14 cellular contexts compared by ENCODE assay signal in genomic region chr2:164898475-164898874, GRCh38. TPM values are rescaled to one million over a fixed set of nuclear protein-coding genes. Genes with fewer than 3 reads are reported as not detected.
DNase-seq lines count a peak whose midpoint lies in the region; ATAC-seq, FAIRE-seq and TF ChIP-seq lines count a peak whose summit lies in the region.
"Had no signal": no experiment of that assay in that cellular context is flagged by ENCODE, and none has a peak within 500 bp of the region (broad histone marks: within the 10 kb centered on the region; RNA-seq: fewer than 3 reads in every experiment).

No MANE protein-coding gene starts in this region.

- dilution Hi-C loops in mammary epithelial cell (cut with HindIII; ENCODE audit: low sequenced_read_pairs): no loop called here

- H3K27me3 ChIP-seq in A673 (replicated peaks; ENCODE audit: insufficient read depth, low read depth, low read length, poor library complexity): no peaks in the 10 kb centered on the region
- H3K27me3 ChIP-seq in bronchial epithelial cell (ENCODE audit: control insufficient read depth, insufficient read depth, low read length): no peaks in the 10 kb centered on the region
- no peaks in the 10 kb centered on the region for H3K27me3 ChIP-seq in left lung
- H3K27me3 ChIP-seq in ascending aorta: no peaks in the 10 kb centered on the region
- H3K27me3 ChIP-seq in spleen (replicated peaks in 1 of 7): no peaks in the 10 kb centered on the region
- H3K27me3 ChIP-seq in mammary epithelial cell (ENCODE audit: insufficient read depth, low read length): no peaks in the 10 kb centered on the region
- H3K27me3 ChIP-seq: SJSA1 had no signal

- no peak overlapping the region for H3K4me2 ChIP-seq in mammary epithelial cell (ENCODE audit: insufficient read depth, low read depth, low read length)

- DNase-seq in A673 (ENCODE audit: low spot score) (peak; percentile 79), HT1080 (ENCODE audit: low read depth) (peak; percentile 59), bronchial epithelial cell (ENCODE audit: low read depth) (peak; percentile 73), left lung (no peak), ascending aorta (ENCODE audit: low spot score in 2 of 2) (no peak), spleen (no peak), mammary epithelial cell (no peak)
- no peak for DNase-seq in activated naive CD4-positive, alpha-beta T cell treated with anti-CD3 and anti-CD28 coated beads, Interleukin-2, amount 50 U/mL, for 16 hours
- DNase-seq: activated CD4-positive, alpha-beta T cell treated with anti-CD3 and anti-CD28 coated beads, Interleukin-2, amount 10 ng/mL, durations not matched to agents 24 days and 14 days; GF-D8; NCI-H524 treated with DMSO at 0.1 percent for 48 hours; stimulated activated naive CD4-positive, alpha-beta T cell treated with Interleukin-2 at 50 U/mL for 16 hours had no signal

- H3K9me3 ChIP-seq in A673 (ENCODE audit: low read depth, low read length, poor library complexity, severe bottlenecking): no peaks in the 10 kb centered on the region
- no peaks in the 10 kb centered on the region for H3K9me3 ChIP-seq in left lung
- H3K9me3 ChIP-seq in ascending aorta: no peaks in the 10 kb centered on the region
- H3K9me3 ChIP-seq in spleen: peaks cover 0 to 6% (median 0%) of the 10 kb centered on the region in 8 donors
- H3K9me3 ChIP-seq in mammary epithelial cell (replicated peaks; ENCODE audit: insufficient read depth, low read length): no peaks in the 10 kb centered on the region
- H3K9me3 ChIP-seq: SJSA1 had no signal

- no peaks in the 10 kb centered on the region for H3K36me3 ChIP-seq in A673 (ENCODE audit: insufficient read depth, low read length, poor library complexity, severe bottlenecking)
- H3K36me3 ChIP-seq in bronchial epithelial cell (ENCODE audit: control insufficient read depth, insufficient read depth, low read length): no peaks in the 10 kb centered on the region
- no peaks in the 10 kb centered on the region for H3K36me3 ChIP-seq in left lung
- H3K36me3 ChIP-seq in ascending aorta: no peaks in the 10 kb centered on the region
- no peaks in the 10 kb centered on the region for H3K36me3 ChIP-seq in spleen
- H3K36me3 ChIP-seq in mammary epithelial cell (ENCODE audit: insufficient read depth, low read length): no peaks in the 10 kb centered on the region
- H3K36me3 ChIP-seq: SJSA1 had no signal

- H4K20me1 ChIP-seq in mammary epithelial cell (ENCODE audit: insufficient read depth, low read length): no peaks in the 10 kb centered on the region

- POLR2A ChIA-PET in A673 (lab: Charles Lee; ENCODE audit: low non-redundant PET): no interaction called here

- H3K4me1 ChIP-seq in A673 (ENCODE audit: insufficient read depth, low read length, poor library complexity, severe bottlenecking) (peaks cover 35% of the 10 kb centered on the region), left lung (peaks cover 0 to 10% of the 10 kb centered on the region in 2 donors), ascending aorta (peaks cover 0 to 4% of the 10 kb centered on the region in 2 donors), spleen (peaks cover 0 to 11% (median 5%) of the 10 kb centered on the region in 6 donors), mammary epithelial cell (ENCODE audit: insufficient read depth, low read length) (peaks cover 23% of the 10 kb centered on the region)

- intact Hi-C loops in A673 (cut with micrococcal nuclease; ENCODE audit: unreplicated experiment): loop anchor here (5.0 kb wide), 1 partner anchor 56 kb away; the partner anchor contains the start of gene COBLL1
- intact Hi-C loops in left lung (cut with DNase I): no loop called here
- intact Hi-C loops in ascending aorta (cut with DNase I): no loop called here
- intact Hi-C loops in spleen (cut with DNase I; ENCODE audit: low total_unique reads): no loop called here
- intact Hi-C loops in mammary epithelial cell (cut with micrococcal nuclease): loop anchor here (5.0 kb wide), 1 partner anchor 56 kb away; the partner anchor contains the start of gene COBLL1

- peak; percentile 75 for ATAC-seq in left lung

- no peak overlapping the region for H2AFZ ChIP-seq in mammary epithelial cell (ENCODE audit: low read depth, low read length)

- H3K4me3 ChIP-seq in A673 (ENCODE audit: low read depth, low read length, poor library complexity, severe bottlenecking): no peak overlapping the region
- H3K4me3 ChIP-seq in bronchial epithelial cell (ENCODE audit: low read depth, low read length): no peak overlapping the region
- H3K4me3 ChIP-seq in left lung: no peak overlapping the region
- no peak overlapping the region for H3K4me3 ChIP-seq in ascending aorta
- H3K4me3 ChIP-seq in spleen: no peak overlapping the region
- no peak overlapping the region for H3K4me3 ChIP-seq in mammary epithelial cell (replicated peaks in 1 of 3; ENCODE audit: insufficient read depth in 1 of 3, low read depth in 2 of 3, low read length in 3 of 3)
- H3K4me3 ChIP-seq: SJSA1 had no signal

- no peak overlapping the region for H3K9ac ChIP-seq in mammary epithelial cell (ENCODE audit: insufficient read depth, low read length)

- TF ChIP-seq POLR2A in spleen (IDR thresholded peaks at IDR 0.05): no peak

- no peak for FAIRE-seq in bronchial epithelial cell (lab: Jason Lieb, UNC)

- CTCF ChIA-PET in A673 (lab: Charles Lee) (no interaction called here), mammary epithelial cell (lab: Charles Lee; ENCODE audit: low non-redundant PET) (interaction anchor here (0.6 kb wide), 1 partner anchor 15 kb away, joined by 6 read pairs; no protein-coding TSS in a partner anchor)

- H3K27ac ChIP-seq in A673 (ENCODE audit: low read depth, low read length, poor library complexity, severe bottlenecking) (no peak overlapping the region), left lung (no peak overlapping the region), ascending aorta (no peak overlapping the region), spleen (no peak overlapping the region), mammary epithelial cell (ENCODE audit: insufficient read depth, low read depth, low read length) (no peak overlapping the region)
- H3K27ac ChIP-seq: SJSA1 had no signal

- in situ Hi-C loops in mammary epithelial cell (cut with MboI; ENCODE audit: low sequenced_read_pairs in 2 of 2): no loop called here

- TF ChIP-seq CTCF in A673 (conservative IDR thresholded peaks at IDR 0.05; ENCODE audit: low read depth, low read length) (no peak), bronchial epithelial cell (IDR thresholded peaks at IDR 0.05; ENCODE audit: insufficient read depth, low read length, severe bottlenecking) (no peak), left lung (IDR thresholded peaks at IDR 0.05) (no peak), ascending aorta (IDR thresholded peaks at IDR 0.05) (no peak), spleen (IDR thresholded peaks at IDR 0.05 in 8 of 11, conservative IDR thresholded peaks at IDR 0.05 in 3 of 11) (no peak), mammary epithelial cell (conservative IDR thresholded peaks at IDR 0.05 in 1 of 2, IDR thresholded peaks at IDR 0.05 in 1 of 2; ENCODE audit: extremely low read depth in 1 of 2, insufficient read depth in 1 of 2, low read depth in 1 of 2, low read length in 2 of 2) (no peak)

- BruUV-seq in A673 (replicated peaks; lab: Mats Ljungman, UMichigan) (no TSS peak), mammary epithelial cell (replicated peaks; lab: Mats Ljungman, UMichigan) (no TSS peak)

- no peaks in the 10 kb centered on the region for H3K79me2 ChIP-seq in mammary epithelial cell (ENCODE audit: insufficient read depth, low read length)

- 43 to 73% (median 60%) methylated on average over 3 of the region's 3 CpGs for WGBS in spleen, 5 donors
- WGBS in mammary epithelial cell (ENCODE audit: low coverage, missing lambda C conversion rate): 69% methylated on average over 3 of the region's 3 CpGs

RNA-seq across cellular contexts. Expression of gene SLC38A11, which starts 56.9 kb away (rescaled TPM):
- total RNA-seq in A673 (2021) (not detected in 2 replicates), bronchial epithelial cell (not detected in 2 replicates), left lung (under 1 TPM; 0.29 to 0.63 TPM), ascending aorta (not detected), spleen (10 to 100 TPM in 6 of 7 donors, 1 to 10 TPM in 1; 5.8 to 41.4 (median 27.9) TPM), mammary epithelial cell (not detected)
- total RNA-seq in HT1080 (2014; rRNA removed; shearing (Covaris generic)): not detected in 2 replicates
- not detected in 2 replicates for polyA plus RNA-seq in HT1080 (2015; cell fraction: cytosol; rRNA removed)
- polyA plus RNA-seq in HT1080 (2015; cell fraction: nucleus; rRNA removed): not detected in 2 replicates
- polyA plus RNA-seq in spleen (10 to 100 TPM in 2 of 3 donors, 1 to 10 TPM in 1; 8.5 to 48.6 (median 16.6) TPM), mammary epithelial cell (0.08 TPM)
- not detected for polyA minus RNA-seq in mammary epithelial cell
- total RNA-seq: activated CD4-positive, alpha-beta T cell treated with anti-CD3 and anti-CD28 coated beads, Interleukin-2, amount 10 ng/mL, durations not matched to agents 24 days and 14 days; natural killer cell treated with Interleukin-12 subunit alpha and Interleukin-12 subunit beta and Interleukin-15 and Interleukin-18, amount 100 ng/mL, for 72 hours; SJSA1 had no signal

RNA-seq across cellular contexts. Expression of gene COBLL1, which starts 56.9 kb away (rescaled TPM):
- total RNA-seq in A673 (2021) (4.2 and 6.6 TPM in 2 replicates), bronchial epithelial cell (10.5 and 18.9 TPM in 2 replicates), left lung (10 to 100 TPM; 65.0 to 74.8 TPM), ascending aorta (13.3 TPM), spleen (10 to 100 TPM; 41.4 to 86.8 (median 58.1) TPM), mammary epithelial cell (10 to 100 TPM; 35.0 to 53.7 TPM)
- 5.2 and 8.3 TPM in 2 replicates for total RNA-seq in HT1080 (2014; rRNA removed; shearing (Covaris generic))
- 7.0 and 10.0 TPM in 2 replicates for polyA plus RNA-seq in HT1080 (2015; cell fraction: cytosol; rRNA removed)
- 12.4 and 13.5 TPM in 2 replicates for polyA plus RNA-seq in HT1080 (2015; cell fraction: nucleus; rRNA removed)
- polyA plus RNA-seq in spleen (10 to 100 TPM in 2 of 3 donors, 1 to 10 TPM in 1; 6.4 to 13.5 (median 12.8) TPM), mammary epithelial cell (10.0 TPM)
- polyA minus RNA-seq in mammary epithelial cell: 36.4 TPM
- total RNA-seq: activated CD4-positive, alpha-beta T cell treated with anti-CD3 and anti-CD28 coated beads, Interleukin-2, amount 10 ng/mL, durations not matched to agents 24 days and 14 days had no signal

Comparison
In these comparisons a context has a peak if more than half of its experiments do, and no peak if none do; other contexts are left out.
1. DNase-seq: peak in A673 (single experiment), HT1080 (single experiment) and bronchial epithelial cell (single experiment); none in left lung (0 of 2), ascending aorta (0 of 2), activated naive CD4-positive, alpha-beta T cell treated with anti-CD3 and anti-CD28 coated beads, Interleukin-2, amount 50 U/mL, for 16 hours (single experiment), spleen (single experiment) and mammary epithelial cell (single experiment).
2. intact Hi-C loops: an anchor here in A673 (5.0 kb wide) and mammary epithelial cell (5.0 kb wide); none called in left lung, ascending aorta and spleen.